Comparison of ENCODE assay signal across 8 cellular contexts in genomic region chr19:7393934-7394508, GRCh38. TPM values are rescaled to one million over a fixed set of nuclear protein-coding genes. Genes with fewer than 3 reads are reported as not detected.
DNase-seq lines count a peak whose midpoint lies in the region; ATAC-seq and TF ChIP-seq lines count a peak whose summit lies in the region.

No MANE protein-coding gene starts in this region.

- DNase-seq in T-helper 2 cell treated with Interferon-gamma antibody and Interleukin-4, amounts not matched to agents 5 μg/mL and 100 μg/mL, for 36 hours (ENCODE audit: low spot score): no peak
- DNase-seq in T-helper 2 cell: no peak
- DNase-seq in adipocyte (ENCODE audit: low read depth): no peak
- no peak for DNase-seq in testis

- H3K4me3 Mint-ChIP-seq in T-helper 2 cell treated with Interferon-gamma antibody and Interleukin-4, amounts not matched to agents 5 μg/mL and 100 μg/mL, for 36 hours: peak overlapping the region; percentile 85

- H3K4me3 ChIP-seq in adipocyte (ENCODE audit: low read length) (peak overlapping the region; percentile 86), testis (peak overlapping the region; percentile 88 to 93)

- H3K4me1 ChIP-seq in adipocyte (ENCODE audit: control insufficient read depth, insufficient read depth, low read length): peaks cover 7% of the 10 kb centered on the region
- peaks cover 22% of the 10 kb centered on the region for H3K4me1 ChIP-seq in testis

- H3K27ac ChIP-seq in layer of hippocampus (ENCODE audit: low read depth, low read length): peak overlapping the region; percentile 70
- peak overlapping the region; percentile 67 to 73 for H3K27ac ChIP-seq in testis

- H3K27me3 Mint-ChIP-seq in T-helper 2 cell treated with Interferon-gamma antibody and Interleukin-4, amounts not matched to agents 5 μg/mL and 100 μg/mL, for 36 hours (ENCODE audit: low read depth): no peaks in the 10 kb centered on the region

- ATAC-seq in GM18867 (IDR thresholded peaks at IDR 0.05; ENCODE audit: unreplicated experiment) (no peak), HG02938 (IDR thresholded peaks at IDR 0.05; ENCODE audit: unreplicated experiment) (no peak), HG03175 (IDR thresholded peaks at IDR 0.05; ENCODE audit: unreplicated experiment) (no peak)

- intact Hi-C loops in testis (cut with DNase I; ENCODE audit: low total_unique reads): no loop called here

- peaks cover 18% of the 10 kb centered on the region for H3K36me3 Mint-ChIP-seq in T-helper 2 cell treated with Interferon-gamma antibody and Interleukin-4, amounts not matched to agents 5 μg/mL and 100 μg/mL, for 36 hours (ENCODE audit: low read depth)

- H3K36me3 ChIP-seq in adipocyte (ENCODE audit: control insufficient read depth, insufficient read depth, low read length, severe bottlenecking): no peaks in the 10 kb centered on the region
- no peaks in the 10 kb centered on the region for H3K36me3 ChIP-seq in testis (ENCODE audit: low read depth, missing control alignments)

- no peak overlapping the region for H3K27ac Mint-ChIP-seq in T-helper 2 cell treated with Interferon-gamma antibody and Interleukin-4, amounts not matched to agents 5 μg/mL and 100 μg/mL, for 36 hours

- no peak for TF ChIP-seq POLR2A in testis (IDR thresholded peaks at IDR 0.05)

- 12 to 18% methylated on average over 6 of the region's 6 CpGs for WGBS in testis, 2 donors

- peaks cover 13% of the 10 kb centered on the region for H3K4me1 Mint-ChIP-seq in T-helper 2 cell treated with Interferon-gamma antibody and Interleukin-4, amounts not matched to agents 5 μg/mL and 100 μg/mL, for 36 hours (ENCODE audit: low read depth)

- H3K27me3 ChIP-seq in adipocyte (replicated peaks; ENCODE audit: control insufficient read depth, insufficient read depth, low read length) (no peaks in the 10 kb centered on the region), layer of hippocampus (ENCODE audit: control insufficient read depth, insufficient read depth, low read length) (no peaks in the 10 kb centered on the region), testis (no peaks in the 10 kb centered on the region)

- TF ChIP-seq CTCF in testis (IDR thresholded peaks at IDR 0.05): no peak

- H3K9me3 ChIP-seq in adipocyte (ENCODE audit: control insufficient read depth, low read length) (no peaks in the 10 kb centered on the region), testis (no peaks in the 10 kb centered on the region)

- H3K9ac ChIP-seq in adipocyte (ENCODE audit: low read length): peak overlapping the region; percentile 84

- H3K9me3 Mint-ChIP-seq in T-helper 2 cell treated with Interferon-gamma antibody and Interleukin-4, amounts not matched to agents 5 μg/mL and 100 μg/mL, for 36 hours: no peaks in the 10 kb centered on the region

RNA-seq across cellular contexts. Expression of gene ARHGEF18, which starts 45.3 kb away (rescaled TPM):
- 10 to 100 TPM; 33.4 to 42.7 TPM for total RNA-seq in testis
- 17.9 TPM for polyA plus RNA-seq in testis (ENCODE audit: insufficient read depth, low read depth, low replicate concordance)
